10 cellular contexts compared by ENCODE assay signal in genomic region chr22:50696799-50697561, GRCh38. TPM values are rescaled to one million over a fixed set of nuclear protein-coding genes. Genes with fewer than 3 reads are reported as not detected.
DNase-seq lines count a peak whose midpoint lies in the region; ATAC-seq, FAIRE-seq and TF ChIP-seq lines count a peak whose summit lies in the region.
"Had no signal": no experiment of that assay in that cellular context is flagged by ENCODE, and none has a peak within 500 bp of the region (broad histone marks: within the 10 kb centered on the region; RNA-seq: fewer than 3 reads in every experiment).

No MANE protein-coding gene starts in this region.

- in situ Hi-C loops in HepG2 (cut with HindIII; ENCODE audit: extremely low pct_ligation_motif_present, low pct_unique_long_range_greater_than_20kb), result loop anchor here (5.0 kb wide), 2 partner anchors 70 to 115 kb away; partner anchors contain the start of genes ARSA and CHKB

- no peaks in the 10 kb centered on the region for H3K27me3 Mint-ChIP-seq in activated naive CD8-positive, alpha-beta T cell treated with anti-CD3 and anti-CD28 coated beads for 36 hours

- no peaks in the 10 kb centered on the region for H3K27me3 ChIP-seq in HepG2 (ENCODE audit: control insufficient read depth in 1 of 2, insufficient read depth in 2 of 2, low read length in 2 of 2)

- no peak overlapping the region for H2AFZ ChIP-seq in HepG2 (ENCODE audit: low read length)
- no peak overlapping the region for H2AFZ ChIP-seq in OCI-LY7 (ENCODE audit: low read length)

- peaks cover 42% of the 10 kb centered on the region for H3K4me1 ChIP-seq in HepG2 (ENCODE audit: insufficient read depth, low read length)
- no peaks in the 10 kb centered on the region for H3K4me1 ChIP-seq in urinary bladder (ENCODE audit: insufficient read depth)
- no peaks in the 10 kb centered on the region for H3K4me1 ChIP-seq in OCI-LY7 (ENCODE audit: insufficient read depth, low read length, poor library complexity, severe bottlenecking)

- H3K9ac ChIP-seq in HepG2 (ENCODE audit: insufficient read depth, low read depth, low read length), result no peak overlapping the region

- H3K4me3 ChIP-seq in HepG2 (replicated peaks in 1 of 3; ENCODE audit: insufficient read depth in 1 of 3, low read depth in 2 of 3, low read length in 3 of 3) (peak overlapping the region in 2 of 3 experiments; percentile 82 to 89; a peak in 3 of 6 replicates), urinary bladder (ENCODE audit: low read depth, low read length) (peak overlapping the region; percentile 58), OCI-LY7 (ENCODE audit: low read depth, low read length, poor library complexity, severe bottlenecking) (no peak overlapping the region)

- intact Hi-C loops in HepG2 (cut with micrococcal nuclease; ENCODE audit: unreplicated experiment) (no loop called here), OCI-LY7 (cut with micrococcal nuclease; ENCODE audit: unreplicated experiment) (no loop called here)

- H3K9me3 ChIP-seq in HepG2 (ENCODE audit: low read length), result no peaks in the 10 kb centered on the region
- H3K9me3 ChIP-seq in OCI-LY7 (ENCODE audit: low read length), result no peaks in the 10 kb centered on the region

- no peak for TF ChIP-seq POLR2A in HepG2 (IDR thresholded peaks at IDR 0.05; ENCODE audit: insufficient read depth in 1 of 2, low read depth in 2 of 2, low read length in 2 of 2)

- no peaks in the 10 kb centered on the region for H3K9me3 Mint-ChIP-seq in activated naive CD8-positive, alpha-beta T cell treated with anti-CD3 and anti-CD28 coated beads for 36 hours

- DNase-seq in NCI-H748 (lab: John Stamatoyannopoulos, UW; ENCODE audit: unreplicated experiment) (peak; percentile 47), NCI-H748 treated with DMSO at 0.1 percent for 48 hours (lab: John Stamatoyannopoulos, UW) (no peak), ecto neural progenitor cell (ENCODE audit: low spot score) (peak; percentile 74), HepG2 (ENCODE audit: low spot score) (no peak), SIG-M5 treated with dmso at 0.1 percent for 504 hours (lab: John Stamatoyannopoulos, UW; ENCODE audit: unreplicated experiment) (no peak), OCI-LY7 (ENCODE audit: low spot score) (no peak)
- no peak for DNase-seq in activated naive CD8-positive, alpha-beta T cell treated with anti-CD3 and anti-CD28 coated beads for 36 hours

- no peak for ATAC-seq in HepG2
- ATAC-seq: stimulated activated effector memory CD8-positive, alpha-beta T cell treated with anti-CD3 and anti-CD28 coated beads, Interleukin-12 subunit alpha, Interleukin-12 subunit beta, amount 100 ng/mL, for 72 hours had no signal

- POLR2A ChIA-PET in HepG2 (lab: Yijun Ruan, JAX), result interaction anchor here (4.5 kb wide), 1 partner anchor 56 kb away, joined by 51 read pairs; no protein-coding TSS in a partner anchor
- POLR2A ChIA-PET in OCI-LY7 (lab: Charles Lee), result no interaction called here

- TF ChIP-seq EP300 in HepG2 (IDR thresholded peaks at IDR 0.05; ENCODE audit: low read depth in 2 of 2, low read length in 2 of 2) (no peak), HepG2 (CRISPR knock-in tag; IDR thresholded peaks at IDR 0.05; ENCODE audit: borderline replicate concordance) (no peak)

- no peak for FAIRE-seq in HepG2 (lab: Jason Lieb, UNC)

- no peak for TF ChIP-seq RAD21 in HepG2 (CRISPR knock-in tag; IDR thresholded peaks at IDR 0.05)

- no peaks in the 10 kb centered on the region; a peak in 1 of 5 replicates for H3K36me3 ChIP-seq in HepG2 (replicated peaks in 1 of 2; ENCODE audit: control insufficient read depth in 1 of 2, insufficient read depth in 2 of 2, low read length in 2 of 2)
- no peaks in the 10 kb centered on the region for H3K36me3 ChIP-seq in urinary bladder (ENCODE audit: insufficient read depth)
- H3K36me3 ChIP-seq in OCI-LY7 (ENCODE audit: insufficient read depth, low read length), result no peaks in the 10 kb centered on the region

- no peaks in the 10 kb centered on the region for H3K36me3 Mint-ChIP-seq in activated naive CD8-positive, alpha-beta T cell treated with anti-CD3 and anti-CD28 coated beads for 36 hours
- H3K36me3 Mint-ChIP-seq: CD8-positive, alpha-beta memory T cell had no signal

- H3K9me2 ChIP-seq in OCI-LY7 (ENCODE audit: insufficient read depth, low read length), result no peaks in the 10 kb centered on the region

- peaks cover 31% of the 10 kb centered on the region for H3K79me2 ChIP-seq in HepG2 (ENCODE audit: insufficient read depth, low read length)
- H3K79me2 ChIP-seq in OCI-LY7 (ENCODE audit: insufficient read depth, low read depth, low read length), result no peaks in the 10 kb centered on the region

- H3K4me2 ChIP-seq in HepG2 (ENCODE audit: low read depth, low read length), result peak overlapping the region; percentile 41
- no peak overlapping the region for H3K4me2 ChIP-seq in OCI-LY7 (ENCODE audit: low read length)

- peaks cover 3% of the 10 kb centered on the region for H3K4me1 Mint-ChIP-seq in activated naive CD8-positive, alpha-beta T cell treated with anti-CD3 and anti-CD28 coated beads for 36 hours

- no TSS peak for BruUV-seq in HepG2 (replicated peaks; lab: Mats Ljungman, UMichigan)
- no TSS peak for BruUV-seq in OCI-LY7 (replicated peaks; lab: Mats Ljungman, UMichigan)

- no peak overlapping the region for H3K27ac Mint-ChIP-seq in activated naive CD8-positive, alpha-beta T cell treated with anti-CD3 and anti-CD28 coated beads for 36 hours
- H3K27ac Mint-ChIP-seq: CD8-positive, alpha-beta memory T cell; stimulated activated effector memory CD8-positive, alpha-beta T cell treated with anti-CD3 and anti-CD28 coated beads, Interleukin-12 subunit alpha, Interleukin-12 subunit beta, amount 100 ng/mL, for 72 hours had no signal

- H4K20me1 ChIP-seq in HepG2 (ENCODE audit: insufficient read depth, low read length) (no peaks in the 10 kb centered on the region), OCI-LY7 (ENCODE audit: insufficient read depth, low read length) (no peaks in the 10 kb centered on the region)

- H3K27ac ChIP-seq in HepG2 (ENCODE audit: extremely low read length, insufficient read depth, low read length) (no peak overlapping the region), urinary bladder (ENCODE audit: low read depth) (no peak overlapping the region), OCI-LY7 (ENCODE audit: low read depth, low read length, poor library complexity, severe bottlenecking) (no peak overlapping the region)

- 82% methylated on average over 8 of the region's 58 CpGs for WGBS in HepG2 (ENCODE audit: low lambda C conversion rate)
- WGBS in urinary bladder, result 15% methylated on average over 52 of the region's 58 CpGs

- H3K4me3 Mint-ChIP-seq in activated naive CD8-positive, alpha-beta T cell treated with anti-CD3 and anti-CD28 coated beads for 36 hours, result no peak overlapping the region
- H3K4me3 Mint-ChIP-seq: CD8-positive, alpha-beta memory T cell; stimulated activated effector memory CD8-positive, alpha-beta T cell treated with anti-CD3 and anti-CD28 coated beads, Interleukin-12 subunit alpha, Interleukin-12 subunit beta, amount 100 ng/mL, for 72 hours had no signal

- CTCF ChIA-PET in HepG2 (lab: Yijun Ruan, JAX; ENCODE audit: low intra/inter-chr PET ratio, low total read pairs) (no interaction called here), OCI-LY7 (lab: Charles Lee; ENCODE audit: unreplicated experiment) (no interaction called here)

- no peak for TF ChIP-seq CTCF in HepG2 (CRISPR knock-in tag; IDR thresholded peaks at IDR 0.05)
- no peak for TF ChIP-seq CTCF in OCI-LY7 (conservative IDR thresholded peaks at IDR 0.05; ENCODE audit: low read length)

RNA-seq across cellular contexts. Expression of gene SHANK3, which starts 24.4 kb away (rescaled TPM):
- total RNA-seq in HepG2 (2016; rRNA removed; fragmentation: Illumina TruSeq; extraction: Trizol) (1.9 and 2.9 TPM in 2 replicates), urinary bladder (8.1 TPM), OCI-LY7 (2022) (0.07 and 0.15 TPM in 2 replicates)
- total RNA-seq in HepG2 (2016; cell fraction: cytosol; rRNA removed; fragmentation: Illumina TruSeq; extraction: Trizol; ENCODE audit: low read depth), result 0.79 and 1.0 TPM in 2 replicates
- total RNA-seq in HepG2 (2016; cell fraction: insoluble cytoplasmic fraction; rRNA removed; fragmentation: Illumina TruSeq; extraction: Trizol), result 1.7 and 2.9 TPM in 2 replicates
- total RNA-seq in HepG2 (2016; cell fraction: membrane; rRNA removed; fragmentation: Illumina TruSeq; extraction: Trizol), result 2.3 TPM in 2 replicates
- 2.9 and 3.7 TPM in 2 replicates for total RNA-seq in HepG2 (2016; cell fraction: nucleus; rRNA removed; fragmentation: Illumina TruSeq; extraction: Trizol)
- polyA plus RNA-seq in HepG2 (2011; rRNA removed) (4.6 and 6.5 TPM in 2 replicates), urinary bladder (18.5 TPM)
- polyA plus RNA-seq in HepG2 (2011; cell fraction: cytosol; rRNA removed), result 3.0 and 3.9 TPM in 2 replicates
- polyA plus RNA-seq in HepG2 (2011; cell fraction: nucleus; rRNA removed), result 25.0 and 33.1 TPM in 2 replicates
- 7.9 and 8.7 TPM in 2 replicates for polyA plus RNA-seq in HepG2 (2012)
- 0.66 and 0.71 TPM in 2 replicates for polyA plus RNA-seq in HepG2 (2016; cell fraction: cytosol; fragmentation: Illumina TruSeq; extraction: Trizol; ENCODE audit: low read depth)
- 3.0 and 4.2 TPM in 2 replicates for polyA plus RNA-seq in HepG2 (2016; cell fraction: insoluble cytoplasmic fraction; fragmentation: Illumina TruSeq; extraction: Trizol; ENCODE audit: low read depth)
- 1.6 and 1.9 TPM in 2 replicates for polyA plus RNA-seq in HepG2 (2016; cell fraction: membrane; fragmentation: Illumina TruSeq; extraction: Trizol; ENCODE audit: low read depth)
- 14.0 and 17.0 TPM in 2 replicates for polyA plus RNA-seq in HepG2 (2016; cell fraction: nucleus; fragmentation: Illumina TruSeq; extraction: Trizol; ENCODE audit: insufficient read depth, low read depth)
- 0.07 and 4.8 TPM in 2 replicates for polyA minus RNA-seq in HepG2 (2011; rRNA and poly(A)+ RNA removed; ENCODE audit: low replicate concordance)
- 5.2 and 5.4 TPM in 2 replicates for polyA minus RNA-seq in HepG2 (2011; cell fraction: cytosol; rRNA and poly(A)+ RNA removed)
- polyA minus RNA-seq in HepG2 (2011; cell fraction: nucleus; rRNA and poly(A)+ RNA removed), result 5.8 and 5.9 TPM in 2 replicates
- total RNA-seq in OCI-LY7 (2014; rRNA removed; shearing (Covaris generic)), result not detected in 2 replicates
- total RNA-seq in activated naive CD8-positive, alpha-beta T cell treated with anti-CD3 and anti-CD28 coated beads for 36 hours, result under 1 TPM; 0.27 to 0.30 TPM
- polyA plus RNA-seq: CD8-positive, alpha-beta memory T cell had no signal

RNA-seq across cellular contexts. Expression of gene ACR, which starts 41.0 kb away (rescaled TPM):
- total RNA-seq in HepG2 (2016; rRNA removed; fragmentation: Illumina TruSeq; extraction: Trizol) (not detected in 2 replicates), urinary bladder (not detected), OCI-LY7 (2022) (not detected in 2 replicates)
- total RNA-seq in HepG2 (2016; cell fraction: cytosol; rRNA removed; fragmentation: Illumina TruSeq; extraction: Trizol; ENCODE audit: low read depth), result not detected in 2 replicates
- total RNA-seq in HepG2 (2016; cell fraction: insoluble cytoplasmic fraction; rRNA removed; fragmentation: Illumina TruSeq; extraction: Trizol), result not detected in 2 replicates
- total RNA-seq in HepG2 (2016; cell fraction: membrane; rRNA removed; fragmentation: Illumina TruSeq; extraction: Trizol), result not detected in 2 replicates
- not detected in 2 replicates for total RNA-seq in HepG2 (2016; cell fraction: nucleus; rRNA removed; fragmentation: Illumina TruSeq; extraction: Trizol)
- polyA plus RNA-seq in HepG2 (2011; rRNA removed) (0.15 and 0.29 TPM in 2 replicates), urinary bladder (0.30 TPM)
- 0.04 and 0.12 TPM in 2 replicates for polyA plus RNA-seq in HepG2 (2011; cell fraction: cytosol; rRNA removed)
- 0.51 and 0.73 TPM in 2 replicates for polyA plus RNA-seq in HepG2 (2011; cell fraction: nucleus; rRNA removed)
- polyA plus RNA-seq in HepG2 (2012), result 0.44 TPM in 1 of 2 replicates, not detected in the other
- not detected in 2 replicates for polyA plus RNA-seq in HepG2 (2016; cell fraction: cytosol; fragmentation: Illumina TruSeq; extraction: Trizol; ENCODE audit: low read depth)
- polyA plus RNA-seq in HepG2 (2016; cell fraction: insoluble cytoplasmic fraction; fragmentation: Illumina TruSeq; extraction: Trizol; ENCODE audit: low read depth), result not detected in 2 replicates
- not detected in 2 replicates for polyA plus RNA-seq in HepG2 (2016; cell fraction: membrane; fragmentation: Illumina TruSeq; extraction: Trizol; ENCODE audit: low read depth)
- polyA plus RNA-seq in HepG2 (2016; cell fraction: nucleus; fragmentation: Illumina TruSeq; extraction: Trizol; ENCODE audit: insufficient read depth, low read depth), result not detected in 2 replicates
- not detected in 2 replicates for polyA minus RNA-seq in HepG2 (2011; rRNA and poly(A)+ RNA removed; ENCODE audit: low replicate concordance)
- not detected in 2 replicates for polyA minus RNA-seq in HepG2 (2011; cell fraction: cytosol; rRNA and poly(A)+ RNA removed)
- 0.62 and 0.77 TPM in 2 replicates for polyA minus RNA-seq in HepG2 (2011; cell fraction: nucleus; rRNA and poly(A)+ RNA removed)
- not detected in 2 replicates for total RNA-seq in OCI-LY7 (2014; rRNA removed; shearing (Covaris generic))
- total RNA-seq in activated naive CD8-positive, alpha-beta T cell treated with anti-CD3 and anti-CD28 coated beads for 36 hours, result not detected
- total RNA-seq: CD8-positive, alpha-beta memory T cell had no signal
- polyA plus RNA-seq: CD8-positive, alpha-beta memory T cell had no signal

Comparison
In these comparisons a context has a peak if more than half of its experiments do, and no peak if none do; other contexts are left out.
1. DNase-seq: peak in NCI-H748 (single experiment) and ecto neural progenitor cell (single experiment); none in NCI-H748 treated with DMSO at 0.1 percent for 48 hours (single experiment), HepG2 (single experiment), SIG-M5 treated with dmso at 0.1 percent for 504 hours (single experiment), OCI-LY7 (single experiment) and activated naive CD8-positive, alpha-beta T cell treated with anti-CD3 and anti-CD28 coated beads for 36 hours (single experiment).